8 cellular contexts compared by ENCODE assay signal in genomic region chr6:26157838-26158580, GRCh38.
DNase-seq lines count a peak whose midpoint lies in the region; ATAC-seq and TF ChIP-seq lines count a peak whose summit lies in the region.

No MANE protein-coding gene starts in this region.

- peaks cover 30% of the 10 kb centered on the region for H3K4me1 Mint-ChIP-seq in WTC11

- H3K9me3 Mint-ChIP-seq in WTC11, result no peaks in the 10 kb centered on the region

- peaks cover 3% of the 10 kb centered on the region; the same call in 1 of the 2 replicates for H3K27me3 Mint-ChIP-seq in WTC11 (ENCODE audit: low read depth)

- CTCF ChIA-PET in WTC11 (lab: Charles Lee), result interaction anchor here (1.1 kb wide), 1 partner anchor 26 kb away, joined by 4 read pairs; a partner anchor contains a TSS

- POLR2A ChIA-PET in WTC11 (lab: Charles Lee), result interaction anchor here (0.7 to 8.3 kb wide), 40 partner anchors 9 to 1735 kb away, joined by 3 to 563 read pairs (median 12); a partner anchor contains a TSS

- in situ Hi-C loops in ACHN (cut with HindIII; ENCODE audit: low pct_ligation_motif_present, low pct_unique_long_range_greater_than_20kb, low sequenced_read_pairs), result no loop called here

- H3K4me3 Mint-ChIP-seq in WTC11, result peak overlapping the region; percentile 84

- peaks cover 13% of the 10 kb centered on the region for H3K36me3 Mint-ChIP-seq in WTC11

- ATAC-seq in GM18873 (IDR thresholded peaks at IDR 0.05; ENCODE audit: low FRiP score, unreplicated experiment) (peak; percentile 60), HG03139 (IDR thresholded peaks at IDR 0.05; ENCODE audit: unreplicated experiment) (peak; percentile 50), WTC11 (peak; percentile 78)

- TF ChIP-seq CTCF in WTC11 (IDR thresholded peaks at IDR 0.05), result no peak

- peak; percentile 98 for DNase-seq in ACHN
- peak; percentile 98 for DNase-seq in NCI-H2227 treated with DMSO at 0.1 percent for 48 hours (lab: John Stamatoyannopoulos, UW)
- peak; percentile 70 for DNase-seq in WTC11 (ENCODE audit: low spot score)
- peak; percentile 95 for DNase-seq in central memory CD4-positive, alpha-beta T cell
- peak; percentile 98 for DNase-seq in inferior parietal cortex (ENCODE audit: extremely low spot score)
- DNase-seq in smooth muscle cell of the brain vasculature (ENCODE audit: low read depth, low spot score), result peak; percentile 90

- H3K27ac Mint-ChIP-seq in WTC11, result peak overlapping the region; percentile 99

TF ChIP-seq in WTC11, 78 proteins besides CTCF, POLR2A, EP300 and RAD21 (continues in another document):
- TF ChIP-seq GRHL2 (CRISPR knock-in tag; IDR thresholded peaks at IDR 0.05; ENCODE audit: insufficient replicate concordance, severe bottlenecking), result no peak
- peak; percentile 69; the same call in 1 of the 2 replicates for TF ChIP-seq ATF1 (CRISPR knock-in tag; IDR thresholded peaks at IDR 0.05)
- no peak for TF ChIP-seq NR1H2 (CRISPR knock-in tag; IDR thresholded peaks at IDR 0.05)
- peak; percentile 90 for TF ChIP-seq ARID4B (CRISPR knock-in tag; IDR thresholded peaks at IDR 0.05; ENCODE audit: borderline replicate concordance)
- TF ChIP-seq E2F5 (CRISPR knock-in tag; IDR thresholded peaks at IDR 0.05), result 0 out of 2 replicates have a peak, but pooled peaks have one; percentile 49
- TF ChIP-seq ZNF121 (CRISPR knock-in tag; IDR thresholded peaks at IDR 0.05), result 0 out of 2 replicates have a peak, but pooled peaks have one; percentile 13
- peak; percentile 41; the same call in 1 of the 2 replicates for TF ChIP-seq PRRX2 (CRISPR knock-in tag; IDR thresholded peaks at IDR 0.05)
- TF ChIP-seq NFYB (CRISPR knock-in tag; conservative IDR thresholded peaks at IDR 0.05; ENCODE audit: low read depth), result peak; percentile 82
- 0 out of 2 replicates have a peak, but pooled peaks have one; percentile 28 for TF ChIP-seq E2F4 (CRISPR knock-in tag; IDR thresholded peaks at IDR 0.05; ENCODE audit: borderline replicate concordance, low read depth)
- peak; percentile 79 for TF ChIP-seq CREB1 (CRISPR knock-in tag; IDR thresholded peaks at IDR 0.05)
- TF ChIP-seq MLX (CRISPR knock-in tag; IDR thresholded peaks at IDR 0.05), result peak; percentile 54; the same call in 1 of the 2 replicates
- no peak for TF ChIP-seq NR3C1 (CRISPR knock-in tag; conservative IDR thresholded peaks at IDR 0.05; ENCODE audit: low read depth)
- peak; percentile 85; the same call in 1 of the 2 replicates for TF ChIP-seq SMAD3 (CRISPR knock-in tag; IDR thresholded peaks at IDR 0.05; ENCODE audit: borderline replicate concordance)
- no peak for TF ChIP-seq EMX1 (CRISPR knock-in tag; IDR thresholded peaks at IDR 0.05)
- 0 out of 2 replicates have a peak, but pooled peaks have one; percentile 43 for TF ChIP-seq FOXJ3 (CRISPR knock-in tag; IDR thresholded peaks at IDR 0.05; ENCODE audit: borderline replicate concordance)
- TF ChIP-seq GABPB1 (CRISPR knock-in tag; IDR thresholded peaks at IDR 0.05), result peak; percentile 75
- TF ChIP-seq PREB (CRISPR knock-in tag; IDR thresholded peaks at IDR 0.05; ENCODE audit: borderline replicate concordance), result peak; percentile 92
- peak; percentile 58; the same call in 1 of the 2 replicates for TF ChIP-seq USF1 (CRISPR knock-in tag; IDR thresholded peaks at IDR 0.05)
- TF ChIP-seq IRF1 (CRISPR knock-in tag; IDR thresholded peaks at IDR 0.05), result 0 out of 2 replicates have a peak, but pooled peaks have one; percentile 81
- peak; percentile 83 for TF ChIP-seq E2F1 (CRISPR knock-in tag; IDR thresholded peaks at IDR 0.05)
- no peak for TF ChIP-seq NR2C2 (CRISPR knock-in tag; IDR thresholded peaks at IDR 0.05)
- TF ChIP-seq JUN (CRISPR knock-in tag; IDR thresholded peaks at IDR 0.05), result 0 out of 2 replicates have a peak, but pooled peaks have one; percentile 56

Comparison
In these comparisons a context has a peak if more than half of its experiments do, and no peak if none do; other contexts are left out.
1. Peak in every context shown above with its lines: DNase-seq and ATAC-seq.